ENCODE assay signal across 2 cellular contexts in genomic region chr6:110170081-110170480, GRCh38.
TF ChIP-seq lines count a peak whose summit lies in the region.

No MANE protein-coding gene starts in this region.

TF ChIP-seq in GM23338, 12 proteins besides CTCF, POLR2A, EP300 and RAD21 (continued from another document):
- TF ChIP-seq ZNF462 (CRISPR knock-in tag; IDR thresholded peaks at IDR 0.05) (no peak), NANOG (IDR thresholded peaks at IDR 0.05; ENCODE audit: borderline replicate concordance) (no peak), ETS1 (IDR thresholded peaks at IDR 0.05) (no peak), ZNF331 (CRISPR knock-in tag; IDR thresholded peaks at IDR 0.05; ENCODE audit: low read depth) (no peak), ZNF114 (CRISPR knock-in tag; IDR thresholded peaks at IDR 0.05) (no peak), EZH2 (IDR thresholded peaks at IDR 0.05; ENCODE audit: low read depth, unreplicated experiment) (no peak), EZH2phosphoT487 (IDR thresholded peaks at IDR 0.05; ENCODE audit: unreplicated experiment) (no peak), REST (IDR thresholded peaks at IDR 0.05; ENCODE audit: unreplicated experiment) (no peak), POLR2AphosphoS5 (IDR thresholded peaks at IDR 0.05; ENCODE audit: low read depth) (no peak)

TF ChIP-seq in WTC11, 78 proteins besides CTCF, POLR2A, EP300 and RAD21 (continued from another document):
- no peak for TF ChIP-seq E2F4 (CRISPR knock-in tag; IDR thresholded peaks at IDR 0.05; ENCODE audit: borderline replicate concordance, low read depth)
- TF ChIP-seq E2F1 (CRISPR knock-in tag; IDR thresholded peaks at IDR 0.05), result no peak
- TF ChIP-seq NFATC4 (CRISPR knock-in tag; IDR thresholded peaks at IDR 0.05), result no peak
- TF ChIP-seq USF2 (CRISPR knock-in tag; IDR thresholded peaks at IDR 0.05), result no peak
- TF ChIP-seq MXD4 (CRISPR knock-in tag; IDR thresholded peaks at IDR 0.05; ENCODE audit: borderline replicate concordance), result no peak
TF ChIP-seq in WTC11: peak in this region for 0.
